8 cellular contexts compared by ENCODE assay signal in genomic region chr2:86623549-86624547, GRCh38. TPM values are rescaled to one million over a fixed set of nuclear protein-coding genes. Genes with fewer than 3 reads are reported as not detected.
DNase-seq lines count a peak whose midpoint lies in the region; ATAC-seq and TF ChIP-seq lines count a peak whose summit lies in the region.

RNF103 (minus strand) TSS chr2:86623865; CDS start chr2:86622886, 979 bp downstream.

- no peaks in the 10 kb centered on the region for H3K27me3 Mint-ChIP-seq in activated T-cell treated with anti-CD3 and anti-CD28 coated beads, Interleukin-2, amount 50 U/mL, for 4 hours (ENCODE audit: low read depth)

- H3K9me3 ChIP-seq in Panc1 (ENCODE audit: control insufficient read depth, insufficient read depth, low read depth, low read length) (no peaks in the 10 kb centered on the region), esophagus (ENCODE audit: control insufficient read depth in 2 of 2, insufficient read depth in 1 of 2, low read depth in 1 of 2, low read length in 1 of 2) (no peaks in the 10 kb centered on the region), muscle layer of colon (ENCODE audit: low read length) (no peaks in the 10 kb centered on the region)

- POLR2A ChIA-PET in Panc1 (lab: Charles Lee), result no interaction called here

- DNase-seq in DMS153 (lab: John Stamatoyannopoulos, UW), result peak; percentile 86
- peak; percentile 73 for DNase-seq in Jurkat, Clone E6-1 (ENCODE audit: low read depth, low spot score)
- DNase-seq in Panc1 (ENCODE audit: low read depth, low spot score), result peak; percentile 32
- peak; percentile 91 for DNase-seq in activated T-cell treated with anti-CD3 and anti-CD28 coated beads, Interleukin-2, amount 50 U/mL, for 4 hours
- peak; percentile 84 to 90 for DNase-seq in stimulated activated CD8-positive, alpha-beta memory T cell treated with anti-CD3 and anti-CD28 coated beads, Interleukin-7, amount 100 ng/mL, for 1 hour (ENCODE audit: low read depth in 2 of 2)

- CTCF ChIA-PET in Panc1 (lab: Charles Lee), result no interaction called here

- intact Hi-C loops in Panc1 (cut with micrococcal nuclease; ENCODE audit: unreplicated experiment), result no loop called here

- peaks cover 12% of the 10 kb centered on the region for H3K4me1 ChIP-seq in Panc1 (ENCODE audit: control insufficient read depth, insufficient read depth, low read length)
- H3K4me1 ChIP-seq in esophagus (ENCODE audit: control insufficient read depth in 2 of 2, insufficient read depth in 2 of 2, low read length in 1 of 2), result no peaks in the 10 kb centered on the region
- peaks cover 14% of the 10 kb centered on the region for H3K4me1 ChIP-seq in muscle layer of colon (ENCODE audit: insufficient read depth, low read length)

- WGBS in esophagus, 2 donors, result 7% methylated on average over 73 to 74 of the region's 74 CpGs

- in situ Hi-C loops in Panc1 (cut with HindIII; ENCODE audit: low pct_unique_long_range_greater_than_20kb, low sequenced_read_pairs), result no loop called here

- ATAC-seq in GM21529 (IDR thresholded peaks at IDR 0.05; ENCODE audit: unreplicated experiment) (peak; percentile 79), Panc1 (peak; percentile 95)
- peak; percentile 90 to 91 for ATAC-seq in activated T-cell treated with anti-CD3 and anti-CD28 coated beads, Interleukin-2, amount 50 U/mL, for 4 hours

- H3K9ac ChIP-seq in muscle layer of colon (ENCODE audit: low read length), result peak within 1 kb of the TSS; percentile 92

- H3K4me3 Mint-ChIP-seq in activated T-cell treated with anti-CD3 and anti-CD28 coated beads, Interleukin-2, amount 50 U/mL, for 4 hours, result peak within 1 kb of the TSS; percentile 94

- H3K27ac ChIP-seq in Panc1 (ENCODE audit: low read length), result peak within 1 kb of the TSS; percentile 96
- H3K27ac ChIP-seq in esophagus (ENCODE audit: low read depth in 2 of 2, low read length in 1 of 2), result peak within 1 kb of the TSS; percentile 99
- H3K27ac ChIP-seq in muscle layer of colon (ENCODE audit: low read depth, low read length), result peak within 1 kb of the TSS; percentile 93

- BruUV-seq in Panc1 (replicated peaks; lab: Mats Ljungman, UMichigan), result TSS peak; percentile 85

- H3K36me3 Mint-ChIP-seq in activated T-cell treated with anti-CD3 and anti-CD28 coated beads, Interleukin-2, amount 50 U/mL, for 4 hours (ENCODE audit: insufficient read depth), result peaks cover 11% of the 10 kb centered on the region

- H3K4me1 Mint-ChIP-seq in activated T-cell treated with anti-CD3 and anti-CD28 coated beads, Interleukin-2, amount 50 U/mL, for 4 hours (ENCODE audit: low read depth), result peaks cover 30% of the 10 kb centered on the region

- no peaks in the 10 kb centered on the region for H3K9me3 Mint-ChIP-seq in activated T-cell treated with anti-CD3 and anti-CD28 coated beads, Interleukin-2, amount 50 U/mL, for 4 hours

- H3K36me3 ChIP-seq in Panc1 (ENCODE audit: control insufficient read depth, insufficient read depth, low read length), result peaks cover 15% of the 10 kb centered on the region
- H3K36me3 ChIP-seq in esophagus (ENCODE audit: control insufficient read depth in 2 of 2, insufficient read depth in 2 of 2, low read length in 1 of 2), result no peaks in the 10 kb centered on the region
- H3K36me3 ChIP-seq in muscle layer of colon (ENCODE audit: insufficient read depth, low read length), result peaks cover 5% of the 10 kb centered on the region

- peak within 1 kb of the TSS; percentile 52 for H3K4me3 ChIP-seq in Jurkat, Clone E6-1 (ENCODE audit: low read length)
- H3K4me3 ChIP-seq in Panc1 (ENCODE audit: low read depth in 2 of 2, low read length in 2 of 2) (peak within 1 kb of the TSS; percentile 97 to 99), esophagus (ENCODE audit: low read depth in 1 of 2, low read length in 2 of 2) (peak within 1 kb of the TSS; percentile 67 to 77), muscle layer of colon (ENCODE audit: low read depth in 1 of 2, low read length in 2 of 2) (peak within 1 kb of the TSS; percentile 80 to 97)

- TF ChIP-seq CTCF in Panc1 (IDR thresholded peaks at IDR 0.05), result no peak

- no peaks in the 10 kb centered on the region for H3K27me3 ChIP-seq in Panc1 (ENCODE audit: control insufficient read depth, insufficient read depth, low read length)
- no peaks in the 10 kb centered on the region for H3K27me3 ChIP-seq in esophagus (ENCODE audit: control insufficient read depth in 1 of 2, insufficient read depth in 2 of 2, low read length in 2 of 2)
- H3K27me3 ChIP-seq in muscle layer of colon (ENCODE audit: control insufficient read depth in 1 of 2, insufficient read depth in 2 of 2, low read length in 2 of 2), result no peaks in the 10 kb centered on the region

RNA-seq across cellular contexts. Expression of gene RNF103, which starts in this region (rescaled TPM):
- polyA plus RNA-seq in Jurkat, Clone E6-1 (2012; ENCODE audit: insufficient read depth, insufficient read length), result 6.4 TPM
- 37.6 TPM for total RNA-seq in Panc1 (2021; ENCODE audit: unreplicated experiment)
- polyA plus RNA-seq in Panc1 (2012; ENCODE audit: insufficient read length), result 16.8 TPM
- total RNA-seq in activated T-cell treated with anti-CD3 and anti-CD28 coated beads, Interleukin-2, amount 50 U/mL, for 4 hours, result 10 to 100 TPM in 2 of 3 donors, 1 to 10 TPM in 1; 9.9 to 11.7 (median 11.7) TPM
- polyA plus RNA-seq in esophagus, result 10 to 100 TPM; 13.7 to 20.2 TPM

Comparison
In these comparisons a context has a peak if more than half of its experiments do, and no peak if none do; other contexts are left out.
1. Peak in every context shown above with its lines: DNase-seq, ATAC-seq, H3K4me3 ChIP-seq and H3K27ac ChIP-seq.
2. DNase-seq: peak in every context shown above with its lines; median percentile 91 in activated T-cell treated with anti-CD3 and anti-CD28 coated beads, Interleukin-2, amount 50 U/mL, for 4 hours; 87 in stimulated activated CD8-positive, alpha-beta memory T cell treated with anti-CD3 and anti-CD28 coated beads, Interleukin-7, amount 100 ng/mL, for 1 hour; 86 in DMS153; 73 in Jurkat, Clone E6-1; 32 in Panc1.